In the genomic region with DNA sequence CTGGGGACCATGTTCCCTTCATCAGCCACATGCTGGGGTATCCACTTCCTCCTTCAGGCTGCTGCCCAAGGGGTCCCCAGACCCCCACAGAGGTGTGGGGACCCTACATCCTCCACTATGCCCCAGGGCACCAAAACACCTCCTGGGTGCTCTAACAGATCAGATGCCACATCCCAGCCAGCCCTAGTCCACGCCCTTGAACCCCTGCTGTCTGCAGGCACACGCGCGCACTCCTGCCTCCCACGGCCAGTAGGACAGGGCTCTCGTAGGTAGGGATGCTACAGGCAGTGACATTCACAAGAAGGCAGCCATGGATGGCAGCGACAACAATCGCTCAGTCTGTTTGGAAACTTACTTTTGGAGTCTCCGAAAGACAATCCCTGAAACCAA, we compare ENCODE assay signal across 1 cellular context.
TF ChIP-seq lines count a peak whose summit lies in the region.

No MANE protein-coding gene starts in this region.

TF ChIP-seq in A549, 52 proteins besides CTCF, POLR2A, EP300 and RAD21 (continued from another document):
- TF ChIP-seq, protein P1, sequence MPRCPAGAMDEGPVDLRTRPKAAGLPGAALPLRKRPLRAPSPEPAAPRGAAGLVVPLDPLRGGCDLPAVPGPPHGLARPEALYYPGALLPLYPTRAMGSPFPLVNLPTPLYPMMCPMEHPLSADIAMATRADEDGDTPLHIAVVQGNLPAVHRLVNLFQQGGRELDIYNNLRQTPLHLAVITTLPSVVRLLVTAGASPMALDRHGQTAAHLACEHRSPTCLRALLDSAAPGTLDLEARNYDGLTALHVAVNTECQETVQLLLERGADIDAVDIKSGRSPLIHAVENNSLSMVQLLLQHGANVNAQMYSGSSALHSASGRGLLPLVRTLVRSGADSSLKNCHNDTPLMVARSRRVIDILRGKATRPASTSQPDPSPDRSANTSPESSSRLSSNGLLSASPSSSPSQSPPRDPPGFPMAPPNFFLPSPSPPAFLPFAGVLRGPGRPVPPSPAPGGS (IDR thresholded peaks at IDR 0.05) = no peak
- TF ChIP-seq EHF (CRISPR knock-in tag; IDR thresholded peaks at IDR 0.05) (no peak), TP53 (CRISPR knock-in tag; IDR thresholded peaks at IDR 0.05) (no peak), JUNB (IDR thresholded peaks at IDR 0.05) (no peak), FOSL2 (IDR thresholded peaks at IDR 0.05) (no peak), FOSL2 (CRISPR knock-in tag; IDR thresholded peaks at IDR 0.05) (no peak)
- TF ChIP-seq, protein P2, sequence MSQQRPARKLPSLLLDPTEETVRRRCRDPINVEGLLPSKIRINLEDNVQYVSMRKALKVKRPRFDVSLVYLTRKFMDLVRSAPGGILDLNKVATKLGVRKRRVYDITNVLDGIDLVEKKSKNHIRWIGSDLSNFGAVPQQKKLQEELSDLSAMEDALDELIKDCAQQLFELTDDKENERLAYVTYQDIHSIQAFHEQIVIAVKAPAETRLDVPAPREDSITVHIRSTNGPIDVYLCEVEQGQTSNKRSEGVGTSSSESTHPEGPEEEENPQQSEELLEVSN (IDR thresholded peaks at IDR 0.05; ENCODE audit: borderline replicate concordance, low read depth) = no peak
- TF ChIP-seq, protein P3, sequence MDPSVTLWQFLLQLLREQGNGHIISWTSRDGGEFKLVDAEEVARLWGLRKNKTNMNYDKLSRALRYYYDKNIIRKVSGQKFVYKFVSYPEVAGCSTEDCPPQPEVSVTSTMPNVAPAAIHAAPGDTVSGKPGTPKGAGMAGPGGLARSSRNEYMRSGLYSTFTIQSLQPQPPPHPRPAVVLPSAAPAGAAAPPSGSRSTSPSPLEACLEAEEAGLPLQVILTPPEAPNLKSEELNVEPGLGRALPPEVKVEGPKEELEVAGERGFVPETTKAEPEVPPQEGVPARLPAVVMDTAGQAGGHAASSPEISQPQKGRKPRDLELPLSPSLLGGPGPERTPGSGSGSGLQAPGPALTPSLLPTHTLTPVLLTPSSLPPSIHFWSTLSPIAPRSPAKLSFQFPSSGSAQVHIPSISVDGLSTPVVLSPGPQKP (IDR thresholded peaks at IDR 0.05; ENCODE audit: low read depth, low read length) = no peak
